ENCODE assay signal across 8 cellular contexts in the genomic region with DNA sequence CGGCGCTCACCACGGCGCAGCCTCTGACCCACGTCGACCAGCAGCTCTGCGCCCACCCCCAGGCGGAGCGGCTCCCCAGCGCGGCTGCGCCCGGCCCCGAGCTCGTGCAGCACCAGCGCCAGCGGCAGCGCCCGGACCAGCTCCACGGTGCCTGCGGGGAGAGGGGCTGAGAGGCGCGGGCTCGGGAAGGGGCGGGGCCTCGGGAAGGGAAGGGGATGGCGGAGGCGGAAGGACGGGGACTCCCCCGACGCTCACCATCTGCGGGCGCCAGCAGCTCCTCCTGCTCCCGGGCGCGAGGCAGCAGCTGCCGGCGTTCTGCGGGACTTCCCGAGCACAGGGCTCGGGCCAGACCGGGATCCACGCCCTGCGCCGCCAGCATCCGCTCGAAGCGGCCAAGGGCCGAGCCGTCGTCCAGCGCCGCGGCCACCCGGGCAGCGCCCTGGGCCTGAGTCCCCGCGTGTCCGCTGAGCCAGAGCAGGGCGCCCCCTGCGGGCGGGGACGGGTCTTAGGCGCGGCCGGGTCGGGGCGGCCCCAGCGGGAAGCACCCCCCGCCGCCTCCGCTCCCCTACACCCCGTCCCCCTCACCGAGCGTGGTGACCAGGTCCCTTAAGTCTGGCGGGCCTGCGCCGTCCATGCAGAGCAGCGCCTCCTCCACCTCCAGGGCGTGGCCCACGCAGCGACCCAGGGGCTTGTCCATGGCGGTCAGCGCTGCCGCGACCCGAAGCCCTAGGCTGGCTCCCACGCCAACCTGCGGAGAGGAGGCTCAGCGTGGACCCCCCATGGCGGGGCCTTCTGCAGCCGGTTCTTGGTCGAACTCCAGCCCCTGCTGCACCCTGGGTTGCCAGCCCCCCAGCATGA. TPM values are rescaled to one million over a fixed set of nuclear protein-coding genes. Genes with fewer than 3 reads are reported as not detected.
DNase-seq lines count a peak whose midpoint lies in the region; ATAC-seq and TF ChIP-seq lines count a peak whose summit lies in the region.

No MANE protein-coding gene starts in this region.

- TF ChIP-seq CTCF in GM13977 (IDR thresholded peaks at IDR 0.05; ENCODE audit: extremely low read depth, insufficient read depth, missing control alignments) = peak; percentile 78

- DNase-seq in 8988T (peak; percentile 80), GM13977 (ENCODE audit: low spot score) (peak; percentile 93), NCI-H2171 treated with DMSO at 0.1 percent for 48 hours (lab: John Stamatoyannopoulos, UW) (peak; percentile 86), cerebellum (ENCODE audit: low spot score) (peak; percentile 84), kidney tubule cell (ENCODE audit: low spot score) (peak; percentile 77)
- peak; percentile 75 for DNase-seq in activated CD4-positive, alpha-beta T cell treated with anti-CD3 and anti-CD28 coated beads for 1 hour
- DNase-seq in stimulated activated CD4-positive, alpha-beta T cell treated with anti-CD3 and anti-CD28 coated beads, Interleukin-1b, Interleukin-23, amount 100 ng/mL, for 48 hours = peak; percentile 91

- peak; percentile 33 for ATAC-seq in HG02885 (IDR thresholded peaks at IDR 0.05; ENCODE audit: poor library complexity, unreplicated experiment)

- in situ Hi-C loops in GM13977 (cut with MboI; ENCODE audit: low pct_unique_long_range_greater_than_20kb, low sequenced_read_pairs, unreplicated experiment) = no loop called here

RNA-seq across cellular contexts. Expression of a gene that starts 0.8 kb away (rescaled TPM):
- total RNA-seq in cerebellum = not detected

RNA-seq across cellular contexts. Expression of a gene that starts 3.6 kb away (rescaled TPM):
- total RNA-seq in cerebellum = 2.3 TPM

RNA-seq across cellular contexts. Expression of a gene that starts 18.2 kb away (rescaled TPM):
- total RNA-seq in cerebellum = 33.8 TPM

RNA-seq across cellular contexts. Expression of a gene that starts 18.7 kb away (rescaled TPM):
- 12.7 TPM for total RNA-seq in cerebellum

RNA-seq across cellular contexts. Expression of a gene that starts 19.5 kb away (rescaled TPM):
- not detected for total RNA-seq in cerebellum

Comparison
In these comparisons a context has a peak if more than half of its experiments do, and no peak if none do; other contexts are left out.
1. Peak in every context shown above with its lines: DNase-seq and ATAC-seq.